Comparison of ENCODE assay signal across 25 cellular contexts in the genomic region with DNA sequence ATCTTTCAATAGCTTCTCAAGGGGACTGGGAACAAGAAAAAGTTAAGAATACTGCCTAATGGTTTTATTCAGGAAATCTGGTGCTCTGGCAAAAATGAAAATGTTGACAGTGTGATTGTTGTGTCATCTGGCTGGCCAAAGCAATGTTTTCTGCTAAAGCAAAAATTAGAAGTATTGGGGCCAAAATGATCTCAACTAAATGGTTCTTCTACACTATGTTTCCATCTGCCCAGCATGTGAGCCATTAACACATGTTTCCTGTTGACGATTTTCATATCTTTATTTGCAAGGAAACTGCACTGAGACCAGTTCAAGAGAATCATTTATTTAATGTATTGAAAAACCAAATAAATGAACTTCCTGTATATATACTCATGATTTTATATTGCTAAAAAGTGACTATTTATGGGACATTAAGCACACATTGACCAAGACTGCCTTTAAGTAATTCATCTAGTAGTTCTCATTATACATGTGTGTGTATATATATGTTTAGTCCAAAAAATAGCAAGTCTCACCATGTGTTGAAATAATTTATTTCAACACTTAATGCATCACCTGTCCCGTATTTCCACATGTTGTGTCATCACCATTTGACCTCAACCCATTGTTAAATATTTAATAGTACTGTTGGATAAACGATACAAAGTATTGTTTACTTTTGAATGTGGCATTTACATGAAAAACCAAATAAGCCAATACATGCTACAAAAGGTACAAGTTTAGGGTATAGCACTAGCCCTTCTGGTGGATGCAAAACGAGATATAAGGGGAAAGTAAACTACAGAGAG. TPM values are rescaled to one million over a fixed set of nuclear protein-coding genes. Genes with fewer than 3 reads are reported as not detected.
"Had no signal": no experiment of that assay in that cellular context is flagged by ENCODE, and none has a peak within 500 bp of the region (broad histone marks: within the 10 kb centered on the region; RNA-seq: fewer than 3 reads in every experiment).

No MANE protein-coding gene starts in this region.

- H3K27ac ChIP-seq: KMS-11, SJCRH30 had no signal

- H3K9ac ChIP-seq: KMS-11, SK-N-SH had no signal

- ATAC-seq: activated T-helper 17 cell treated with anti-CD3 and anti-CD28 coated beads, Interleukin-2, amount 50 U/mL, for 72 hours; WTC11 had no signal

- FAIRE-seq: RCC 7860 had no signal

- H3K36me3 ChIP-seq: SJCRH30 had no signal

- DNase-seq: activated CD4-positive, alpha-beta T cell treated with anti-CD3 and anti-CD28 coated beads for 48 hours; activated CD4-positive, alpha-beta T cell treated with anti-CD3 and anti-CD28 coated beads, Interleukin-2, amount 50 U/mL, for 48 hours; activated CD4-positive, CD25-positive, alpha-beta regulatory T cell treated with anti-CD3 and anti-CD28 coated beads, Interleukin-2, amount 50 U/mL, for 72 hours; activated CD8-positive, alpha-beta memory T cell treated with anti-CD3 and anti-CD28 coated beads for 24 hours; activated gamma-delta T cell; activated naive CD4-positive, alpha-beta T cell treated with anti-CD3 and anti-CD28 coated beads for 36 hours; activated T-cell treated with anti-CD3 and anti-CD28 coated beads for 4 hours; activated T-cell treated with anti-CD3 and anti-CD28 coated beads, Interleukin-2, amount 50 U/mL, for 48 hours; amygdala; MM.1S; NCI-H1105; NCI-H1436; NCI-H1694 treated with DMSO at 0.1 percent for 48 hours; NCI-H2029 treated with DMSO at 0.1 percent for 48 hours; NCI-H345; NCI-H510A; NCI-H526 treated with DMSO at 0.1 percent for 48 hours; SJCRH30; SK-N-SH; T-helper 1 cell had no signal

- H3K4me3 ChIP-seq: SJCRH30 had no signal

- H3K4me2 ChIP-seq: KMS-11, SK-N-SH had no signal

- H3K9me3 ChIP-seq: SK-N-SH had no signal

- H3K27me3 ChIP-seq: SJCRH30 had no signal

RNA-seq across cellular contexts. Expression of a gene that starts 7.5 kb away (rescaled TPM):
- total RNA-seq: activated T-helper 17 cell treated with anti-CD3 and anti-CD28 coated beads, Interleukin-2, amount 50 U/mL, for 72 hours; T-helper 2 cell treated with Interferon-gamma antibody and Interleukin-4, amounts not matched to agents 100 ng/mL and 5 ng/mL, for 36 hours had no signal
